8 cellular contexts compared by ENCODE assay signal in the genomic region with DNA sequence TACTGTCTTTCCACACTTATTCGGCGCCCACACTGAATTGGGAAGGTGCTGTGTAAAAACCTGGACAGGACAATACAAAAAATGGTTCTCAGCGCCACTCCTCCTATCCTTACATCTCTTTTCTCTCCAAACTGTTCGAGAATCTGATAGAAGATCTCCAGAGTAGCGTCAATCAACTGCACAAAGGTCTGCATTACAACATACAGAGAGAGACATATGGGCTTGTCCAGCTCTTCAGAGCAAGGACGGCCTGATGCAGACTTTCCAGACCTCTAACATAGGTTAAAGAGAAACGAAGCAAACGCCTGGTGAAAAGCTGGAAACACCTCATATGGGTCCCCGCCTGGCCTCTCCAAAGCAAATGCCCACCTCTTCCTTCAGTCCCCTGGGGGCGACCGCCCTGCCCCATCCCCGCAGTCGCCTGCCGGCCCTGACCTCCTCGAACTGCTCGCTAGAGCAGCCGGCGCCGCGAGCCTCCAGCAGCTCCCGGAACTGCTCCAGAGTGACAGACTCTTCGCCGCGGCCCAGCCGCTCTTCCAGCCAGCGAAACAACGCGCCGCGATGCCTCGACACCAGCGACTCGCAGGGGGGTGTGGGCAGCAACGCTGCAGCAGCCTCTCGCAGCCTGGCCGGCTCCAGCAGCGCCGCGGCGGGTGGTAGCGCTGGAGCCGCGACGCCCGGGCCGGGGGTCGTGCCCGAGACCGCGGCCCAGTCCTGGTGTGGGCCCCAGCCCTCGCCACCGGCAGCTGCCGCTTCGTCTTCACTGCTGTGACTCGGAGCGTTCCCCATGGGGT. TPM values are rescaled to one million over a fixed set of nuclear protein-coding genes. Genes with fewer than 3 reads are reported as not detected.
A peak's percentile ranks its signal among the peaks of the same experiment; 100 is the strongest.
DNase-seq lines count a peak whose midpoint lies in the region; ATAC-seq and TF ChIP-seq lines count a peak whose summit lies in the region.

No MANE protein-coding gene starts in this region.

- ATAC-seq in GM21528 (IDR thresholded peaks at IDR 0.05; ENCODE audit: low FRiP score, unreplicated experiment), result peak; percentile 21

- H3K27me3 Mint-ChIP-seq in glutamatergic neuron (ENCODE audit: unreplicated experiment) (peaks cover 8% of the 10 kb centered on the region), progenitor cell of endocrine pancreas (no peaks in the 10 kb centered on the region)

- peak overlapping the region; percentile 88 for H3K4me3 ChIP-seq in LNCaP clone FGC (ENCODE audit: low read depth, low read length)

- H3K4me1 Mint-ChIP-seq in glutamatergic neuron (ENCODE audit: low read depth, unreplicated experiment) (peaks cover 16% of the 10 kb centered on the region), progenitor cell of endocrine pancreas (ENCODE audit: low read depth) (peaks cover 19% of the 10 kb centered on the region)

- H3K36me3 Mint-ChIP-seq in glutamatergic neuron (ENCODE audit: unreplicated experiment) (no peaks in the 10 kb centered on the region), progenitor cell of endocrine pancreas (ENCODE audit: insufficient read depth) (no peaks in the 10 kb centered on the region)

- no peak for TF ChIP-seq CTCF in LNCaP clone FGC (IDR thresholded peaks at IDR 0.05; ENCODE audit: control insufficient read depth, extremely low read depth, insufficient read depth)
- no peak for TF ChIP-seq CTCF in glutamatergic neuron (IDR thresholded peaks at IDR 0.05; ENCODE audit: partially characterized antibody, unreplicated experiment)
- TF ChIP-seq CTCF in progenitor cell of endocrine pancreas (IDR thresholded peaks at IDR 0.05; ENCODE audit: unreplicated experiment), result no peak

- in situ Hi-C loops in KBM-7 (cut with MboI; ENCODE audit: low pct_unique_long_range_greater_than_20kb, low sequenced_read_pairs), result no loop called here

- H3K9me3 Mint-ChIP-seq in glutamatergic neuron (ENCODE audit: unreplicated experiment) (peaks cover 12% of the 10 kb centered on the region), progenitor cell of endocrine pancreas (ENCODE audit: low read depth) (no peaks in the 10 kb centered on the region)

- DNase-seq in D341Med (ENCODE audit: low spot score) (peak; percentile 39), LNCaP clone FGC (ENCODE audit: low read depth) (no peak), glutamatergic neuron (peak; percentile 86), progenitor cell of endocrine pancreas (ENCODE audit: low spot score, unreplicated experiment) (no peak), DMS79 treated with DMSO at 0.1 percent for 48 hours (lab: John Stamatoyannopoulos, UW) (no peak), KBM-7 (no peak)
- peak; percentile 16 for DNase-seq in activated T-helper 9 cell treated with anti-CD3 and anti-CD28 coated beads, Interleukin-2, amount 50 U/mL, for 16 hours (ENCODE audit: low read depth)

- H3K27ac Mint-ChIP-seq in glutamatergic neuron (ENCODE audit: unreplicated experiment) (peak overlapping the region; percentile 98), progenitor cell of endocrine pancreas (peak overlapping the region; percentile 89)

- H3K4me3 Mint-ChIP-seq in glutamatergic neuron (ENCODE audit: unreplicated experiment) (peak overlapping the region; percentile 96), progenitor cell of endocrine pancreas (ENCODE audit: low read depth) (peak overlapping the region; percentile 99)

RNA-seq across cellular contexts. Expression of gene ZZEF1, which starts 0.5 kb away (rescaled TPM):
- total RNA-seq in glutamatergic neuron (ENCODE audit: unreplicated experiment) (72.7 TPM), progenitor cell of endocrine pancreas (36.4 and 39.2 TPM in 2 replicates)

RNA-seq across cellular contexts. Expression of gene CYB5D2, which starts 0.7 kb away (rescaled TPM):
- total RNA-seq in glutamatergic neuron (ENCODE audit: unreplicated experiment) (27.2 TPM), progenitor cell of endocrine pancreas (10.7 and 13.0 TPM in 2 replicates)

Comparison
In these comparisons a context has a peak if more than half of its experiments do, and no peak if none do; other contexts are left out.
1. DNase-seq: peak in D341Med (single experiment), activated T-helper 9 cell treated with anti-CD3 and anti-CD28 coated beads, Interleukin-2, amount 50 U/mL, for 16 hours (single experiment) and glutamatergic neuron (single experiment); none in LNCaP clone FGC (single experiment), progenitor cell of endocrine pancreas (single experiment), DMS79 treated with DMSO at 0.1 percent for 48 hours (single experiment) and KBM-7 (single experiment).